24 cellular contexts compared by ENCODE assay signal in genomic region chr20:58554541-58554940, GRCh38. TPM values are rescaled to one million over a fixed set of nuclear protein-coding genes. Genes with fewer than 3 reads are reported as not detected.
DNase-seq lines count a peak whose midpoint lies in the region; ATAC-seq, FAIRE-seq and TF ChIP-seq lines count a peak whose summit lies in the region.
"Had no signal": no experiment of that assay in that cellular context is flagged by ENCODE, and none has a peak within 500 bp of the region (broad histone marks: within the 10 kb centered on the region; RNA-seq: fewer than 3 reads in every experiment).

No MANE protein-coding gene starts in this region.

- H3K23ac ChIP-seq in trophoblast cell (ENCODE audit: low read length) = no peak overlapping the region

- H3K18ac ChIP-seq in trophoblast cell (ENCODE audit: low read length) = no peak overlapping the region

- no peak overlapping the region for H2AFZ ChIP-seq in astrocyte (ENCODE audit: low read depth, low read length)
- H2AFZ ChIP-seq in trophoblast cell (ENCODE audit: insufficient read depth, low read length, poor library complexity) = no peak overlapping the region

- peak; percentile 29 for DNase-seq in natural killer cell treated with Interleukin-12 subunit alpha and Interleukin-12 subunit beta and Interleukin-15 and Interleukin-18, amount 100 ng/mL, for 72 hours (ENCODE audit: low spot score)
- DNase-seq in natural killer cell = no peak
- DNase-seq in astrocyte (ENCODE audit: low read depth) = no peak
- no peak for DNase-seq in trophoblast cell
- DNase-seq in HTR-8/SVneo (ENCODE audit: insufficient read length, low spot score) = no peak
- no peak for DNase-seq in SKM-1 treated with dmso at 0.1 percent for 144 hours (lab: John Stamatoyannopoulos, UW; ENCODE audit: unreplicated experiment)
- DNase-seq in BE2C = no peak
- no peak for DNase-seq in activated naive CD4-positive, alpha-beta T cell treated with anti-CD3 and anti-CD28 coated beads, Interleukin-2, amount 50 U/mL, for 72 hours (ENCODE audit: low spot score in 2 of 2)
- DNase-seq: 8988T, COR-L47, MM.1S, NCI-H1105, NCI-H1930, NCI-H2171 treated with DMSO at 0.1 percent for 48 hours, NCI-H774, SIG-M5 had no signal

- no peaks in the 10 kb centered on the region for H3K27me3 ChIP-seq in astrocyte (ENCODE audit: insufficient read depth, low read length)
- H3K27me3 ChIP-seq in trophoblast cell (ENCODE audit: insufficient read depth, low read length) = no peaks in the 10 kb centered on the region
- H3K27me3 ChIP-seq in BE2C = no peaks in the 10 kb centered on the region
- H3K27me3 ChIP-seq: Peyer's patch had no signal

- H3K79me1 ChIP-seq in trophoblast cell (ENCODE audit: low read length) = peaks cover 2% of the 10 kb centered on the region

- H3K14ac ChIP-seq in trophoblast cell (ENCODE audit: low read length) = no peak overlapping the region

- H4K8ac ChIP-seq in trophoblast cell (ENCODE audit: low read depth, low read length) = no peak overlapping the region

- H3K4me3 ChIP-seq in astrocyte (ENCODE audit: insufficient read depth, low read depth, low read length) (no peak overlapping the region), trophoblast cell (ENCODE audit: low read depth, low read length) (no peak overlapping the region), BE2C (ENCODE audit: low read depth, low read length) (no peak overlapping the region)
- H3K4me3 ChIP-seq: GM12878, Peyer's patch had no signal

- intact Hi-C loops in natural killer cell (cut with micrococcal nuclease) = no loop called here

- no peaks in the 10 kb centered on the region for H3K9me3 Mint-ChIP-seq in natural killer cell treated with Interleukin-12 subunit alpha and Interleukin-12 subunit beta and Interleukin-15 and Interleukin-18, amount 100 ng/mL, for 72 hours
- H3K9me3 Mint-ChIP-seq in natural killer cell (no peaks in the 10 kb centered on the region), astrocyte (ENCODE audit: unreplicated experiment) (peaks cover 12% of the 10 kb centered on the region)
- H3K9me3 Mint-ChIP-seq in activated naive CD4-positive, alpha-beta T cell treated with anti-CD3 and anti-CD28 coated beads, Interleukin-2, amount 50 U/mL, for 72 hours = no peaks in the 10 kb centered on the region

- no peaks in the 10 kb centered on the region for H3K36me3 Mint-ChIP-seq in natural killer cell treated with Interleukin-12 subunit alpha and Interleukin-12 subunit beta and Interleukin-15 and Interleukin-18, amount 100 ng/mL, for 72 hours
- no peaks in the 10 kb centered on the region for H3K36me3 Mint-ChIP-seq in natural killer cell
- H3K36me3 Mint-ChIP-seq in astrocyte (ENCODE audit: low read depth, unreplicated experiment) = peaks cover 4% of the 10 kb centered on the region
- H3K36me3 Mint-ChIP-seq in activated naive CD4-positive, alpha-beta T cell treated with anti-CD3 and anti-CD28 coated beads, Interleukin-2, amount 50 U/mL, for 72 hours = no peaks in the 10 kb centered on the region
- H3K36me3 Mint-ChIP-seq: CD14-positive monocyte had no signal

- H3K4ac ChIP-seq in trophoblast cell (ENCODE audit: low read depth, low read length) = no peak overlapping the region

- no CpG with 5 or more reads among the region's 3 CpGs for WGBS in trophoblast cell (ENCODE audit: extremely low coverage, insufficient coverage, insufficient read length)

- H3K4me1 ChIP-seq in astrocyte (ENCODE audit: insufficient read depth, low read length) (peaks cover 33% of the 10 kb centered on the region), trophoblast cell (ENCODE audit: control insufficient read depth in 1 of 2, insufficient read depth in 2 of 2, low read length in 2 of 2) (peaks cover 6 to 16% of the 10 kb centered on the region in 2 experiments), BE2C (peaks cover 11% of the 10 kb centered on the region)
- H3K4me1 ChIP-seq: Peyer's patch had no signal

- H3K9me3 ChIP-seq in astrocyte (ENCODE audit: insufficient read depth, low read depth, low read length) (no peaks in the 10 kb centered on the region), trophoblast cell (ENCODE audit: insufficient read depth, low read depth, low read length) (peaks cover 5% of the 10 kb centered on the region), BE2C (no peaks in the 10 kb centered on the region)
- H3K9me3 ChIP-seq: Peyer's patch had no signal

- H3K36me3 ChIP-seq in astrocyte (ENCODE audit: insufficient read depth, low read length) (no peaks in the 10 kb centered on the region), trophoblast cell (ENCODE audit: control insufficient read depth in 1 of 2, insufficient read depth in 2 of 2, low read length in 2 of 2) (no peaks in the 10 kb centered on the region), BE2C (no peaks in the 10 kb centered on the region)
- H3K36me3 ChIP-seq: Peyer's patch had no signal

- no peak overlapping the region for H2BK120ac ChIP-seq in trophoblast cell (ENCODE audit: insufficient read depth, low read length, poor library complexity)

- H3K27me3 Mint-ChIP-seq in natural killer cell treated with Interleukin-12 subunit alpha and Interleukin-12 subunit beta and Interleukin-15 and Interleukin-18, amount 100 ng/mL, for 72 hours = peaks cover 25 to 27% of the 10 kb centered on the region in 2 donors
- H3K27me3 Mint-ChIP-seq in natural killer cell (ENCODE audit: low read depth in 2 of 2) (peaks cover 12 to 52% of the 10 kb centered on the region in 2 donors), astrocyte (ENCODE audit: low read depth, unreplicated experiment) (peaks cover 5% of the 10 kb centered on the region)

- no peak overlapping the region for H4K91ac ChIP-seq in trophoblast cell (ENCODE audit: low read depth, low read length)

- H3K4me3 Mint-ChIP-seq in natural killer cell treated with Interleukin-12 subunit alpha and Interleukin-12 subunit beta and Interleukin-15 and Interleukin-18, amount 100 ng/mL, for 72 hours = no peak overlapping the region
- H3K4me3 Mint-ChIP-seq in natural killer cell = no peak overlapping the region
- H3K4me3 Mint-ChIP-seq in astrocyte (ENCODE audit: unreplicated experiment) = no peak overlapping the region
- H3K4me3 Mint-ChIP-seq: CD14-positive monocyte had no signal

- H3K79me2 ChIP-seq in astrocyte (ENCODE audit: insufficient read depth, low read length) (no peaks in the 10 kb centered on the region), trophoblast cell (ENCODE audit: control insufficient read depth, insufficient read depth, low read length, poor library complexity) (no peaks in the 10 kb centered on the region)

- no peak overlapping the region for H3K27ac Mint-ChIP-seq in natural killer cell treated with Interleukin-12 subunit alpha and Interleukin-12 subunit beta and Interleukin-15 and Interleukin-18, amount 100 ng/mL, for 72 hours
- H3K27ac Mint-ChIP-seq in natural killer cell (no peak overlapping the region), astrocyte (ENCODE audit: unreplicated experiment) (no peak overlapping the region)
- no peak overlapping the region for H3K27ac Mint-ChIP-seq in activated naive CD4-positive, alpha-beta T cell treated with anti-CD3 and anti-CD28 coated beads, Interleukin-2, amount 50 U/mL, for 72 hours
- H3K27ac Mint-ChIP-seq: CD14-positive monocyte had no signal

- no peaks in the 10 kb centered on the region for H4K20me1 ChIP-seq in astrocyte (ENCODE audit: insufficient read depth, low read length)

- H2AK5ac ChIP-seq in trophoblast cell (ENCODE audit: low read length) = no peak overlapping the region

- no peak for ATAC-seq in natural killer cell treated with Interleukin-12 subunit alpha and Interleukin-12 subunit beta and Interleukin-15 and Interleukin-18, amount 100 ng/mL, for 72 hours
- ATAC-seq in natural killer cell = no peak
- ATAC-seq in activated naive CD4-positive, alpha-beta T cell treated with anti-CD3 and anti-CD28 coated beads, Interleukin-2, amount 50 U/mL, for 72 hours = no peak
- ATAC-seq: GM12878 had no signal

- H4K12ac ChIP-seq in trophoblast cell (ENCODE audit: low read depth, low read length) = no peak overlapping the region

- peak overlapping the region; percentile 47 for H3K4me2 ChIP-seq in astrocyte (ENCODE audit: low read length)
- H3K4me2 ChIP-seq in trophoblast cell (ENCODE audit: low read length) = peak overlapping the region; percentile 13
- H3K4me2 ChIP-seq: KMS-11 had no signal

- H3K4me1 Mint-ChIP-seq in natural killer cell treated with Interleukin-12 subunit alpha and Interleukin-12 subunit beta and Interleukin-15 and Interleukin-18, amount 100 ng/mL, for 72 hours (ENCODE audit: low read depth in 2 of 2) = peaks cover 9 to 11% of the 10 kb centered on the region in 2 donors
- H3K4me1 Mint-ChIP-seq in natural killer cell = no peaks in the 10 kb centered on the region
- H3K4me1 Mint-ChIP-seq in astrocyte (ENCODE audit: low read depth, unreplicated experiment) = peaks cover 21% of the 10 kb centered on the region
- H3K4me1 Mint-ChIP-seq: CD14-positive monocyte had no signal

- H2BK5ac ChIP-seq in trophoblast cell (ENCODE audit: low read depth, low read length, poor library complexity) = no peak overlapping the region

- H3K27ac ChIP-seq in astrocyte (ENCODE audit: low read depth, low read length) (peak overlapping the region; percentile 50), trophoblast cell (ENCODE audit: low read depth, low read length) (no peak overlapping the region)
- H3K27ac ChIP-seq: HL-60, KMS-11, Peyer's patch had no signal

- H2BK12ac ChIP-seq in trophoblast cell (ENCODE audit: low read length) = no peak overlapping the region

- no peak for TF ChIP-seq CTCF in natural killer cell (IDR thresholded peaks at IDR 0.05)
- TF ChIP-seq CTCF in astrocyte (IDR thresholded peaks at IDR 0.05; ENCODE audit: insufficient read depth, low read depth, low read length) = no peak
- TF ChIP-seq CTCF in BE2C (IDR thresholded peaks at IDR 0.05; ENCODE audit: low read depth, low read length) = no peak

- FAIRE-seq in astrocyte (lab: Jason Lieb, UNC) (no peak), HTR-8/SVneo (lab: Jason Lieb, UNC) (no peak)
- FAIRE-seq: GM12878, GM18507 had no signal

- H3K9ac ChIP-seq in astrocyte (ENCODE audit: low read length) (no peak overlapping the region), trophoblast cell (ENCODE audit: low read length) (no peak overlapping the region)
- H3K9ac ChIP-seq: KMS-11 had no signal

RNA-seq across cellular contexts. Expression of gene APCDD1L, which starts 39.3 kb away (rescaled TPM):
- not detected for total RNA-seq in natural killer cell treated with Interleukin-12 subunit alpha and Interleukin-12 subunit beta and Interleukin-15 and Interleukin-18, amount 100 ng/mL, for 72 hours
- total RNA-seq in natural killer cell (not detected), astrocyte (16.4 and 23.3 TPM in 2 replicates)
- 0.14 and 0.18 TPM in 2 replicates for polyA plus RNA-seq in trophoblast cell (2013)
- polyA plus RNA-seq in BE2C (2012; ENCODE audit: insufficient read depth, insufficient read length, low read depth) = 0.29 TPM
- not detected for total RNA-seq in activated naive CD4-positive, alpha-beta T cell treated with anti-CD3 and anti-CD28 coated beads, Interleukin-2, amount 50 U/mL, for 72 hours
- total RNA-seq: G401, GM12878, NCI-H460, Peyer's patch had no signal
- polyA plus RNA-seq: CD14-positive monocyte had no signal

Comparison
In these comparisons a context has a peak if more than half of its experiments do, and no peak if none do; other contexts are left out.
1. RNA of gene APCDD1L, which starts 39.3 kb away (total RNA-seq): 16.4 to 23.3 TPM in astrocyte; not detected in natural killer cell treated with Interleukin-12 subunit alpha and Interleukin-12 subunit beta and Interleukin-15 and Interleukin-18, amount 100 ng/mL, for 72 hours, not detected in natural killer cell and not detected in activated naive CD4-positive, alpha-beta T cell treated with anti-CD3 and anti-CD28 coated beads, Interleukin-2, amount 50 U/mL, for 72 hours; every median in the first group is over 10 times any median in the second.